ENCODE assay signal across 14 cellular contexts in the genomic region with DNA sequence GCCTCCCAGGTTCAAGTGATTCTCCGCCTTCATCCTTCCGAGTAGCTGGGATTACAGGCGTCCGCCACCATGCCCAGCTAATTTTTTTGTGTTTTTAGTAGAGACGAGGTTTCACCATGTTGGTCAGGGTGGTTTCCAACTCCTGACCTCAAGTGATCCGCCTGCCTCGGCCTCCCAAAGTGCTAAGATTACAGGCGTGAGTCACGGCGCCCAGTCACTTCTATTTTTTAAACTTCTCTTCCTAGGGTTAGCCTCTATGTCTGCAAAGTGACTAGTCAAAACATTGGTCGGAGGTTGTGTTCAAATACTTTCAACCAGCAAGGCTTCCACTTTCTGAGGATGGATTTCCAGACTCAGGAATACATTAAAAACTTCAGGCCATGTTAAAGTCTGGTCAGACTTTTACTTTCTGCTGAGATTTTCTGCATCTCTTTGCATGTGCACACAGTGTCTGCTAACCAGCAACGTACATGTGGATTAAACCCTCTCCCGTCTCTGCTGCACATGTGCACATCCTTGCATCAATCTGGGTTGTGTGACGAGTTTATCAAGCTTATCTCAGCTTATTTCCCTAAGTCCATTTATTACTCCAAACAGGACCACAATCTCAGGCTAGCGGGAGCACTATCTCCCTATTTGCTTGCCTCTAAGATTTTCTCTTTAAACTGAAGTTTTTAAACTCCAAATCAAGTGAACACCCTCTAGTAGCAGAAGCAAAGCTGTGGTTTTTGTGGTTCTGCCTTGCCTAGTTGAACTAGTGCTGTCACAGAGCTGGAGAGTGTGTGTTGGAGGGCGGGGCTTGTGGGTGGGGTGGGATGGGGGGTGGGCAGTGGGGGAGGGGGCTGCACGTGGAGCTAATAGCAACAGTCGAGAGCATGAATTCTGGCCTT.
DNase-seq lines count a peak whose midpoint lies in the region; ATAC-seq and TF ChIP-seq lines count a peak whose summit lies in the region.
"Had no signal": no experiment of that assay in that cellular context is flagged by ENCODE, and none has a peak within 500 bp of the region (broad histone marks: within the 10 kb centered on the region; RNA-seq: fewer than 3 reads in every experiment).

No MANE protein-coding gene starts in this region.

- H3K9me3 Mint-ChIP-seq in stimulated activated naive CD8-positive, alpha-beta T cell treated with anti-CD3 and anti-CD28 coated beads, Interleukin-15, amount 100 ng/mL, for 72 hours = no peaks in the 10 kb centered on the region

- peak; percentile 6 for DNase-seq in activated T-cell treated with anti-CD3 and anti-CD28 coated beads for 48 hours (ENCODE audit: low read depth)
- no peak for DNase-seq in activated T-cell treated with anti-CD3 and anti-CD28 coated beads for 4 hours
- peak; percentile 66 to 86 for DNase-seq in NOMO-1 (lab: John Stamatoyannopoulos, UW; ENCODE audit: unreplicated experiment in 2 of 2)
- peak; percentile 0 for DNase-seq in amniotic epithelial cell (ENCODE audit: low read depth)
- peak; percentile 34 to 44 for DNase-seq in stimulated activated naive CD8-positive, alpha-beta T cell treated with anti-CD3 and anti-CD28 coated beads, Interleukin-15, amount 100 ng/mL, for 72 hours
- no peak for DNase-seq in body of pancreas
- no peak for DNase-seq in H7
- DNase-seq in epidermal melanocyte (ENCODE audit: insufficient read length, low spot score) = no peak
- DNase-seq: heart right ventricle, HFFc6, IMR-90, NCI-H2029, nucleus accumbens, T-helper 9 cell had no signal

- no peak for TF ChIP-seq CTCF in body of pancreas (IDR thresholded peaks at IDR 0.05)

- H3K27me3 ChIP-seq in body of pancreas (no peaks in the 10 kb centered on the region), H7 (ENCODE audit: control insufficient read depth, insufficient read depth, low read length) (no peaks in the 10 kb centered on the region)
- H3K27me3 ChIP-seq: heart right ventricle had no signal

- H3K36me3 ChIP-seq in body of pancreas (replicated peaks in 1 of 2; ENCODE audit: insufficient read depth in 1 of 2, low read depth in 2 of 2) = no peaks in the 10 kb centered on the region
- H3K36me3 ChIP-seq in H7 (replicated peaks; ENCODE audit: control insufficient read depth, insufficient read depth, low read length) = no peaks in the 10 kb centered on the region
- H3K36me3 ChIP-seq: heart right ventricle had no signal

- peak overlapping the region; percentile 36 to 77 for H3K27ac Mint-ChIP-seq in stimulated activated naive CD8-positive, alpha-beta T cell treated with anti-CD3 and anti-CD28 coated beads, Interleukin-15, amount 100 ng/mL, for 72 hours
- H3K27ac Mint-ChIP-seq: HFFc6 had no signal

- intact Hi-C loops in body of pancreas (cut with DNase I) = no loop called here

- H3K9me3 ChIP-seq in body of pancreas = no peaks in the 10 kb centered on the region

- H3K4me3 Mint-ChIP-seq in stimulated activated naive CD8-positive, alpha-beta T cell treated with anti-CD3 and anti-CD28 coated beads, Interleukin-15, amount 100 ng/mL, for 72 hours = peak overlapping the region; percentile 44 to 67
- H3K4me3 Mint-ChIP-seq: HFFc6 had no signal

- peaks cover 34% of the 10 kb centered on the region for H3K4me1 Mint-ChIP-seq in stimulated activated naive CD8-positive, alpha-beta T cell treated with anti-CD3 and anti-CD28 coated beads, Interleukin-15, amount 100 ng/mL, for 72 hours

- H3K4me1 ChIP-seq in body of pancreas = no peaks in the 10 kb centered on the region
- H3K4me1 ChIP-seq: heart right ventricle had no signal

- H3K27me3 Mint-ChIP-seq in stimulated activated naive CD8-positive, alpha-beta T cell treated with anti-CD3 and anti-CD28 coated beads, Interleukin-15, amount 100 ng/mL, for 72 hours = no peaks in the 10 kb centered on the region

- peak; percentile 78 for ATAC-seq in stimulated activated naive CD8-positive, alpha-beta T cell treated with anti-CD3 and anti-CD28 coated beads, Interleukin-15, amount 100 ng/mL, for 72 hours
- ATAC-seq in body of pancreas = no peak
- ATAC-seq: heart right ventricle had no signal

- H3K27ac ChIP-seq in body of pancreas = no peak overlapping the region
- H3K27ac ChIP-seq: heart right ventricle had no signal

- no peak for TF ChIP-seq POLR2A in body of pancreas (IDR thresholded peaks at IDR 0.05)

- no peak overlapping the region for H3K4me3 ChIP-seq in body of pancreas
- H3K4me3 ChIP-seq in H7 (ENCODE audit: insufficient read depth, low read depth, low read length) = no peak overlapping the region
- H3K4me3 ChIP-seq: heart right ventricle had no signal

- 45 to 64% methylated on average over 18 of the region's 18 CpGs for WGBS in body of pancreas, 2 donors

Comparison
In these comparisons a context has a peak if more than half of its experiments do, and no peak if none do; other contexts are left out.
1. DNase-seq: peak in activated T-cell treated with anti-CD3 and anti-CD28 coated beads for 48 hours (single experiment), NOMO-1 (2 of 2), amniotic epithelial cell (single experiment) and stimulated activated naive CD8-positive, alpha-beta T cell treated with anti-CD3 and anti-CD28 coated beads, Interleukin-15, amount 100 ng/mL, for 72 hours (2 of 2); none in activated T-cell treated with anti-CD3 and anti-CD28 coated beads for 4 hours (single experiment), body of pancreas (0 of 4), H7 (single experiment) and epidermal melanocyte (single experiment).